Comparison of ENCODE assay signal across 16 cellular contexts in the genomic region with DNA sequence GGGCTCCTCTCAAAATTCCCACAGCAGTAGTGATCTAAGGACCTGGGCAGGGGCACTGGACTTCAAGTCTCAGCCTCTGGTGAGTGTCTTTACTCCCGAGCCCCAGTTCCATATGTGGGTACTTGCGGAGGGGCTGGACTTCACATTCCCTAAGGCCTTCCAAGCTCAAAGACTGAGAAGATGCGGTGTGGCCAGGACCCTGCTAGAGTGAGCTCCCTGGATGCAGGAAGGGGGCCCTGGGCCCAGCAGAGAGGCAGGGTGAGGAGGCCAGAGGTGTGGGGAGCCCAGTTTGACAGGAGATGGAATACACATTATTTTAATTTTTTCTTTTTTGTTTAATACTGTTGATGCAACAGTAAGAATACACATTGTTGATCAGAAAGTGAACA.
DNase-seq lines count a peak whose midpoint lies in the region; ATAC-seq and TF ChIP-seq lines count a peak whose summit lies in the region.
"Had no signal": no experiment of that assay in that cellular context is flagged by ENCODE, and none has a peak within 500 bp of the region (broad histone marks: within the 10 kb centered on the region; RNA-seq: fewer than 3 reads in every experiment).

No MANE protein-coding gene starts in this region.

- no peak overlapping the region for H3K4ac ChIP-seq in mesendoderm (ENCODE audit: low read depth, low read length)

- H3K27ac Mint-ChIP-seq in activated CD8-positive, alpha-beta T cell treated with anti-CD3 and anti-CD28 coated beads, Interleukin-2, amount 10 ng/mL, durations not matched to agents 7 days and 5 days: peak overlapping the region; percentile 87
- no peak overlapping the region for H3K27ac Mint-ChIP-seq in activated CD8-positive, alpha-beta T cell treated with anti-CD3 and anti-CD28 coated beads for 36 hours
- no peak overlapping the region for H3K27ac Mint-ChIP-seq in CD4-positive, alpha-beta T cell
- H3K27ac Mint-ChIP-seq: HFFc6 had no signal

- no peak overlapping the region for H2BK15ac ChIP-seq in mesendoderm (replicated peaks; ENCODE audit: low read depth)

- peak overlapping the region; percentile 17 for H3K56ac ChIP-seq in mesendoderm (ENCODE audit: low read length)

- H3K4me3 ChIP-seq in mesendoderm (ENCODE audit: low read length): no peak overlapping the region
- H3K4me3 ChIP-seq: GM23248 had no signal

- H3K27me3 Mint-ChIP-seq in activated CD8-positive, alpha-beta T cell treated with anti-CD3 and anti-CD28 coated beads, Interleukin-2, amount 10 ng/mL, durations not matched to agents 7 days and 5 days (ENCODE audit: low read depth): peaks cover 3% of the 10 kb centered on the region
- peaks cover 4% of the 10 kb centered on the region for H3K27me3 Mint-ChIP-seq in activated CD8-positive, alpha-beta T cell treated with anti-CD3 and anti-CD28 coated beads for 36 hours
- H3K27me3 Mint-ChIP-seq in CD4-positive, alpha-beta T cell: no peaks in the 10 kb centered on the region

- H3K9me3 Mint-ChIP-seq in activated CD8-positive, alpha-beta T cell treated with anti-CD3 and anti-CD28 coated beads, Interleukin-2, amount 10 ng/mL, durations not matched to agents 7 days and 5 days (ENCODE audit: insufficient read depth): no peaks in the 10 kb centered on the region
- no peaks in the 10 kb centered on the region for H3K9me3 Mint-ChIP-seq in activated CD8-positive, alpha-beta T cell treated with anti-CD3 and anti-CD28 coated beads for 36 hours
- H3K9me3 Mint-ChIP-seq in CD4-positive, alpha-beta T cell: no peaks in the 10 kb centered on the region
- H3K9me3 Mint-ChIP-seq: CD14-positive monocyte, HFFc6 had no signal

- no peaks in the 10 kb centered on the region for H3K9me3 ChIP-seq in KOPT-K1 (ENCODE audit: insufficient read depth, low read length, poor library complexity, severe bottlenecking)
- H3K9me3 ChIP-seq in CD4-positive, alpha-beta T cell (ENCODE audit: control insufficient read depth, low read length): no peaks in the 10 kb centered on the region

- no peak overlapping the region for H4K8ac ChIP-seq in mesendoderm (ENCODE audit: low read depth, low read length)

- WGBS in mesendoderm (ENCODE audit: extremely low coverage, insufficient coverage, low lambda C conversion rate): no CpG with 5 or more reads among the region's 3 CpGs

- H3K23ac ChIP-seq in mesendoderm (ENCODE audit: low read length): no peak overlapping the region

- POLR2A ChIA-PET in activated CD8-positive, alpha-beta T cell treated with anti-CD3 and anti-CD28 coated beads, Interleukin-2, amount 10 ng/mL, durations not matched to agents 7 days and 5 days (lab: Charles Lee): no interaction called here
- POLR2A ChIA-PET in activated CD8-positive, alpha-beta T cell treated with anti-CD3 and anti-CD28 coated beads for 36 hours (lab: Charles Lee): no interaction called here
- POLR2A ChIA-PET in CD4-positive, alpha-beta T cell (lab: Charles Lee): no interaction called here

- no peak overlapping the region for H4K5ac ChIP-seq in mesendoderm (ENCODE audit: low read length)

- H3K36me3 ChIP-seq in KOPT-K1 (ENCODE audit: insufficient read depth, low read length) (no peaks in the 10 kb centered on the region), mesendoderm (ENCODE audit: control insufficient read depth, insufficient read depth, low read length) (no peaks in the 10 kb centered on the region)

- no peaks in the 10 kb centered on the region for H3K27me3 ChIP-seq in mesendoderm (ENCODE audit: insufficient read depth, low read length, poor library complexity)
- no peaks in the 10 kb centered on the region for H3K27me3 ChIP-seq in CD4-positive, alpha-beta T cell (ENCODE audit: control insufficient read depth, insufficient read depth, low read length)

- H3K79me2 ChIP-seq in mesendoderm (ENCODE audit: control insufficient read depth, insufficient read depth, low read length): no peaks in the 10 kb centered on the region

- H3K4me2 ChIP-seq in mesendoderm (ENCODE audit: low read length): no peak overlapping the region

- no peak overlapping the region for H3K9ac ChIP-seq in mesendoderm (ENCODE audit: low read length)
- H3K9ac ChIP-seq: GM23248 had no signal

- intact Hi-C loops in activated CD8-positive, alpha-beta T cell treated with anti-CD3 and anti-CD28 coated beads for 36 hours (cut with micrococcal nuclease): no loop called here
- intact Hi-C loops in posterior vena cava (cut with DNase I): no loop called here
- intact Hi-C loops in CD4-positive, alpha-beta T cell (cut with DNase I, micrococcal nuclease): no loop called here

- no peak for TF ChIP-seq CTCF in activated CD8-positive, alpha-beta T cell treated with anti-CD3 and anti-CD28 coated beads for 36 hours (IDR thresholded peaks at IDR 0.05)
- TF ChIP-seq CTCF in CD4-positive, alpha-beta T cell (IDR thresholded peaks at IDR 0.05): no peak

- no peak for DNase-seq in activated CD8-positive, alpha-beta T cell treated with anti-CD3 and anti-CD28 coated beads, Interleukin-2, amount 10 ng/mL, durations not matched to agents 7 days and 5 days
- DNase-seq in activated CD8-positive, alpha-beta T cell treated with anti-CD3 and anti-CD28 coated beads for 36 hours: no peak
- DNase-seq in mesendoderm (no peak), posterior vena cava (ENCODE audit: low spot score) (peak; percentile 49), hepatic stellate cell (ENCODE audit: low spot score) (no peak), activated gamma-delta T cell (lab: John Stamatoyannopoulos, UW) (no peak)
- DNase-seq in CD4-positive, alpha-beta T cell: no peak
- DNase-seq: GM23248, HFFc6, NCI-H1436 treated with DMSO at 0.1 percent for 48 hours, NCI-H2081, NCI-H2227 treated with DMSO at 0.1 percent for 48 hours, NCI-H69 had no signal

- peak overlapping the region; percentile 11 for H2AK5ac ChIP-seq in mesendoderm (ENCODE audit: low read length)

- H2BK5ac ChIP-seq in mesendoderm (ENCODE audit: low read length): no peak overlapping the region

- H3K4me3 Mint-ChIP-seq in activated CD8-positive, alpha-beta T cell treated with anti-CD3 and anti-CD28 coated beads, Interleukin-2, amount 10 ng/mL, durations not matched to agents 7 days and 5 days: no peak overlapping the region
- H3K4me3 Mint-ChIP-seq in activated CD8-positive, alpha-beta T cell treated with anti-CD3 and anti-CD28 coated beads for 36 hours: no peak overlapping the region
- no peak overlapping the region for H3K4me3 Mint-ChIP-seq in CD4-positive, alpha-beta T cell
- H3K4me3 Mint-ChIP-seq: CD14-positive monocyte, HFFc6 had no signal

- no peak overlapping the region for H2BK120ac ChIP-seq in mesendoderm (ENCODE audit: low read depth, low read length)

- peak overlapping the region; percentile 2 for H3K18ac ChIP-seq in mesendoderm (ENCODE audit: low read length)

- CTCF ChIA-PET in activated CD8-positive, alpha-beta T cell treated with anti-CD3 and anti-CD28 coated beads, Interleukin-2, amount 10 ng/mL, durations not matched to agents 7 days and 5 days (lab: Charles Lee): interaction anchor here (1.2 kb wide), 1 partner anchor 41 kb away, joined by 3 read pairs; no protein-coding TSS in a partner anchor
- CTCF ChIA-PET in activated CD8-positive, alpha-beta T cell treated with anti-CD3 and anti-CD28 coated beads for 36 hours (lab: Charles Lee): no interaction called here
- CTCF ChIA-PET in CD4-positive, alpha-beta T cell (lab: Charles Lee): no interaction called here

- H3K27ac ChIP-seq in KOPT-K1 (ENCODE audit: low read depth, low read length, poor library complexity, severe bottlenecking) (peak overlapping the region; percentile 69), mesendoderm (ENCODE audit: low read depth, low read length) (no peak overlapping the region)
- H3K27ac ChIP-seq in CD4-positive, alpha-beta T cell (ENCODE audit: low read depth, low read length): no peak overlapping the region
- H3K27ac ChIP-seq: GM23248, HL-60 had no signal

- ATAC-seq in activated CD8-positive, alpha-beta T cell treated with anti-CD3 and anti-CD28 coated beads, Interleukin-2, amount 10 ng/mL, durations not matched to agents 7 days and 5 days: no peak
- no peak for ATAC-seq in activated CD8-positive, alpha-beta T cell treated with anti-CD3 and anti-CD28 coated beads for 36 hours
- no peak for ATAC-seq in CD4-positive, alpha-beta T cell (ENCODE audit: poor library complexity)

- no peaks in the 10 kb centered on the region for H3K36me3 Mint-ChIP-seq in activated CD8-positive, alpha-beta T cell treated with anti-CD3 and anti-CD28 coated beads, Interleukin-2, amount 10 ng/mL, durations not matched to agents 7 days and 5 days (ENCODE audit: low read depth)
- no peaks in the 10 kb centered on the region for H3K36me3 Mint-ChIP-seq in activated CD8-positive, alpha-beta T cell treated with anti-CD3 and anti-CD28 coated beads for 36 hours (ENCODE audit: low read depth)
- no peaks in the 10 kb centered on the region for H3K36me3 Mint-ChIP-seq in CD4-positive, alpha-beta T cell (ENCODE audit: low read depth)
- H3K36me3 Mint-ChIP-seq: CD14-positive monocyte had no signal

- peaks cover 6% of the 10 kb centered on the region for H3K4me1 ChIP-seq in mesendoderm (ENCODE audit: control insufficient read depth, low read depth, low read length)

- H3K4me1 Mint-ChIP-seq in activated CD8-positive, alpha-beta T cell treated with anti-CD3 and anti-CD28 coated beads, Interleukin-2, amount 10 ng/mL, durations not matched to agents 7 days and 5 days (ENCODE audit: low read depth): peaks cover 48% of the 10 kb centered on the region
- H3K4me1 Mint-ChIP-seq in activated CD8-positive, alpha-beta T cell treated with anti-CD3 and anti-CD28 coated beads for 36 hours (ENCODE audit: low read depth): peaks cover 11% of the 10 kb centered on the region
- peaks cover 26% of the 10 kb centered on the region for H3K4me1 Mint-ChIP-seq in CD4-positive, alpha-beta T cell (ENCODE audit: low read depth)
- H3K4me1 Mint-ChIP-seq: CD14-positive monocyte had no signal

- no peaks in the 10 kb centered on the region for H3K79me1 ChIP-seq in mesendoderm (ENCODE audit: low read length)
